Comparison of ENCODE assay signal across 8 cellular contexts in the genomic region with DNA sequence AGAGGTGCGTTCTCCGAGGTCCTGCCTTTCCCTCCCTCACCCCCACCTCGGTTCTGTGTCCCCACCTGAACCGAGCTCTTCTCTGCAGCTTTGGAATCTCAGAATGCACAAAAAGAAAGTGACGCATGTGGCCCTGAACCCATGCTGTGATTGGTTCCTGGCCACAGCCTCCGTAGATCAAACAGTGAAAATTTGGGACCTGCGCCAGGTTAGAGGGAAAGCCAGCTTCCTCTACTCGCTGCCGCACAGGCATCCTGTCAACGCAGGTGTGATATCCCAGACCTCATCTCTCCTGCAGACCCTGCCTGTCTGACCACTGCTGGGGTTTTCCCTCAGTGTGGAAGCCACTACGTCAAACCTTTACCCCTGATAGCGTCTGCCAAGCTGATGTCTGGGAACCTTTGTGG. TPM values are rescaled to one million over a fixed set of nuclear protein-coding genes. Genes with fewer than 3 reads are reported as not detected.
DNase-seq lines count a peak whose midpoint lies in the region; ATAC-seq and TF ChIP-seq lines count a peak whose summit lies in the region.

No MANE protein-coding gene starts in this region.

- no peak for DNase-seq in GM23338 (ENCODE audit: low spot score)
- DNase-seq in activated CD4-positive, alpha-beta T cell treated with anti-CD3 and anti-CD28 coated beads for 4 hours: peak; percentile 51
- peak; percentile 79 for DNase-seq in prostate gland (ENCODE audit: low spot score)
- no peak for DNase-seq in GM10248 (ENCODE audit: extremely low spot score)
- no peak for DNase-seq in HPDE6-E6E7 (ENCODE audit: extremely low spot score)

- ATAC-seq in GM23338: no peak
- no peak for ATAC-seq in GM21737 (IDR thresholded peaks at IDR 0.05; ENCODE audit: unreplicated experiment)
- ATAC-seq in GM21528 (IDR thresholded peaks at IDR 0.05; ENCODE audit: low FRiP score, unreplicated experiment): no peak

- H3K9me3 ChIP-seq in prostate gland: no peaks in the 10 kb centered on the region

- H3K4me3 Mint-ChIP-seq in GM23338: no peak overlapping the region
- H3K4me3 Mint-ChIP-seq in dendritic cell treated with granulocyte-macrophage colony-stimulating factor and Interleukin-4, amounts not matched to agents 40 ng/mL and 50 ng/mL, for 4 days: no peak overlapping the region

- CTCF ChIA-PET in GM10248 (lab: Yijun Ruan, JAX): interaction anchor here (0.8 to 6.9 kb wide), 12 partner anchors 9 to 359 kb away, joined by 3 to 28 read pairs (median 3); a partner anchor contains a TSS

- no peaks in the 10 kb centered on the region for H3K9me3 Mint-ChIP-seq in GM23338
- no peaks in the 10 kb centered on the region for H3K9me3 Mint-ChIP-seq in dendritic cell treated with granulocyte-macrophage colony-stimulating factor and Interleukin-4, amounts not matched to agents 40 ng/mL and 50 ng/mL, for 4 days

- H3K27me3 ChIP-seq in GM23338 (ENCODE audit: insufficient read depth) (no peaks in the 10 kb centered on the region), prostate gland (replicated peaks; ENCODE audit: insufficient read depth) (no peaks in the 10 kb centered on the region)

- no peaks in the 10 kb centered on the region for H3K9me2 ChIP-seq in GM23338 (ENCODE audit: insufficient read depth)

- H3K36me3 Mint-ChIP-seq in GM23338 (ENCODE audit: low read depth): peaks cover 42% of the 10 kb centered on the region
- peaks cover 91% of the 10 kb centered on the region for H3K36me3 Mint-ChIP-seq in dendritic cell treated with granulocyte-macrophage colony-stimulating factor and Interleukin-4, amounts not matched to agents 40 ng/mL and 50 ng/mL, for 4 days (ENCODE audit: low read depth)

- peak overlapping the region; percentile 24 for H3K27ac Mint-ChIP-seq in GM23338
- H3K27ac Mint-ChIP-seq in dendritic cell treated with granulocyte-macrophage colony-stimulating factor and Interleukin-4, amounts not matched to agents 40 ng/mL and 50 ng/mL, for 4 days: peak overlapping the region; percentile 39

- POLR2A ChIA-PET in GM10248 (lab: Yijun Ruan, JAX): no interaction called here

- intact Hi-C loops in dendritic cell treated with granulocyte-macrophage colony-stimulating factor and Interleukin-4, amounts not matched to agents 40 ng/mL and 50 ng/mL, for 4 days (cut with micrococcal nuclease): loop anchor here (5.0 kb wide), 1 partner anchor 38 kb away; a partner anchor contains a TSS
- intact Hi-C loops in prostate gland (cut with DNase I): no loop called here

- no peak overlapping the region for H3K4me2 ChIP-seq in GM23338

- TF ChIP-seq CTCF in GM23338 (conservative IDR thresholded peaks at IDR 0.05; ENCODE audit: low read depth in 2 of 2): no peak
- no peak for TF ChIP-seq CTCF in prostate gland (IDR thresholded peaks at IDR 0.05)
- no peak for TF ChIP-seq CTCF in GM10248 (IDR thresholded peaks at IDR 0.05; ENCODE audit: control extremely low read depth, extremely low read depth, low read depth, missing control alignments)

- peaks cover 16% of the 10 kb centered on the region for H3K36me3 ChIP-seq in GM23338 (ENCODE audit: insufficient read depth)
- H3K36me3 ChIP-seq in prostate gland: peaks cover 0 to 3% of the 10 kb centered on the region in 2 donors

- no peak overlapping the region for H2AFZ ChIP-seq in GM23338

- TF ChIP-seq POLR2A in prostate gland (IDR thresholded peaks at IDR 0.05): no peak

- H3F3A ChIP-seq in GM23338 (replicated peaks; ENCODE audit: low read depth): peaks cover 13% of the 10 kb centered on the region; the same call in 1 of the 2 replicates

- peak overlapping the region; percentile 45; the same call in 1 of the 2 replicates for H3K27ac ChIP-seq in GM23338 (ENCODE audit: low read depth)
- H3K27ac ChIP-seq in prostate gland: peak overlapping the region; percentile 39 to 58

- H3K4me1 Mint-ChIP-seq in GM23338: peaks cover 12% of the 10 kb centered on the region; the same call in 2 of the 3 replicates
- H3K4me1 Mint-ChIP-seq in dendritic cell treated with granulocyte-macrophage colony-stimulating factor and Interleukin-4, amounts not matched to agents 40 ng/mL and 50 ng/mL, for 4 days (ENCODE audit: low read depth): peaks cover 24% of the 10 kb centered on the region

- H3K4me1 ChIP-seq in GM23338 (ENCODE audit: insufficient read depth) (no peaks in the 10 kb centered on the region), prostate gland (replicated peaks) (no peaks in the 10 kb centered on the region)

- no peak overlapping the region for H3K4me3 ChIP-seq in GM23338
- H3K4me3 ChIP-seq in prostate gland: peak overlapping the region; percentile 13 to 29

- WGBS in prostate gland: 17% methylated on average over 12 of the region's 12 CpGs

- peaks cover 7% of the 10 kb centered on the region for H3K27me3 Mint-ChIP-seq in GM23338 (ENCODE audit: insufficient read depth, low read depth, poor library complexity)
- no peaks in the 10 kb centered on the region for H3K27me3 Mint-ChIP-seq in dendritic cell treated with granulocyte-macrophage colony-stimulating factor and Interleukin-4, amounts not matched to agents 40 ng/mL and 50 ng/mL, for 4 days

- H3K79me2 ChIP-seq in GM23338 (replicated peaks; ENCODE audit: insufficient read depth): no peaks in the 10 kb centered on the region

- no peaks in the 10 kb centered on the region; the same call in none of the 2 replicates for H4K20me1 ChIP-seq in GM23338 (replicated peaks; ENCODE audit: insufficient read depth)

TF ChIP-seq in GM23338, 12 proteins besides CTCF, POLR2A, EP300 and RAD21:
- TF ChIP-seq ZNF114 (CRISPR knock-in tag; IDR thresholded peaks at IDR 0.05) (no peak), EZH2 (IDR thresholded peaks at IDR 0.05; ENCODE audit: low read depth, unreplicated experiment) (no peak), POLR2AphosphoS5 (IDR thresholded peaks at IDR 0.05; ENCODE audit: low read depth) (no peak), CREB1 (CRISPR knock-in tag; IDR thresholded peaks at IDR 0.05; ENCODE audit: low read depth) (no peak), ZNF331 (CRISPR knock-in tag; IDR thresholded peaks at IDR 0.05; ENCODE audit: low read depth) (no peak), EZH2phosphoT487 (IDR thresholded peaks at IDR 0.05; ENCODE audit: unreplicated experiment) (no peak), JUNB (IDR thresholded peaks at IDR 0.05; ENCODE audit: unreplicated experiment) (no peak), STAT1 (IDR thresholded peaks at IDR 0.05; ENCODE audit: unreplicated experiment) (no peak)
- TF ChIP-seq, protein P1, sequence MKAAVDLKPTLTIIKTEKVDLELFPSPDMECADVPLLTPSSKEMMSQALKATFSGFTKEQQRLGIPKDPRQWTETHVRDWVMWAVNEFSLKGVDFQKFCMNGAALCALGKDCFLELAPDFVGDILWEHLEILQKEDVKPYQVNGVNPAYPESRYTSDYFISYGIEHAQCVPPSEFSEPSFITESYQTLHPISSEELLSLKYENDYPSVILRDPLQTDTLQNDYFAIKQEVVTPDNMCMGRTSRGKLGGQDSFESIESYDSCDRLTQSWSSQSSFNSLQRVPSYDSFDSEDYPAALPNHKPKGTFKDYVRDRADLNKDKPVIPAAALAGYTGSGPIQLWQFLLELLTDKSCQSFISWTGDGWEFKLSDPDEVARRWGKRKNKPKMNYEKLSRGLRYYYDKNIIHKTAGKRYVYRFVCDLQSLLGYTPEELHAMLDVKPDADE (IDR thresholded peaks at IDR 0.05): no peak
- TF ChIP-seq, protein P2, sequence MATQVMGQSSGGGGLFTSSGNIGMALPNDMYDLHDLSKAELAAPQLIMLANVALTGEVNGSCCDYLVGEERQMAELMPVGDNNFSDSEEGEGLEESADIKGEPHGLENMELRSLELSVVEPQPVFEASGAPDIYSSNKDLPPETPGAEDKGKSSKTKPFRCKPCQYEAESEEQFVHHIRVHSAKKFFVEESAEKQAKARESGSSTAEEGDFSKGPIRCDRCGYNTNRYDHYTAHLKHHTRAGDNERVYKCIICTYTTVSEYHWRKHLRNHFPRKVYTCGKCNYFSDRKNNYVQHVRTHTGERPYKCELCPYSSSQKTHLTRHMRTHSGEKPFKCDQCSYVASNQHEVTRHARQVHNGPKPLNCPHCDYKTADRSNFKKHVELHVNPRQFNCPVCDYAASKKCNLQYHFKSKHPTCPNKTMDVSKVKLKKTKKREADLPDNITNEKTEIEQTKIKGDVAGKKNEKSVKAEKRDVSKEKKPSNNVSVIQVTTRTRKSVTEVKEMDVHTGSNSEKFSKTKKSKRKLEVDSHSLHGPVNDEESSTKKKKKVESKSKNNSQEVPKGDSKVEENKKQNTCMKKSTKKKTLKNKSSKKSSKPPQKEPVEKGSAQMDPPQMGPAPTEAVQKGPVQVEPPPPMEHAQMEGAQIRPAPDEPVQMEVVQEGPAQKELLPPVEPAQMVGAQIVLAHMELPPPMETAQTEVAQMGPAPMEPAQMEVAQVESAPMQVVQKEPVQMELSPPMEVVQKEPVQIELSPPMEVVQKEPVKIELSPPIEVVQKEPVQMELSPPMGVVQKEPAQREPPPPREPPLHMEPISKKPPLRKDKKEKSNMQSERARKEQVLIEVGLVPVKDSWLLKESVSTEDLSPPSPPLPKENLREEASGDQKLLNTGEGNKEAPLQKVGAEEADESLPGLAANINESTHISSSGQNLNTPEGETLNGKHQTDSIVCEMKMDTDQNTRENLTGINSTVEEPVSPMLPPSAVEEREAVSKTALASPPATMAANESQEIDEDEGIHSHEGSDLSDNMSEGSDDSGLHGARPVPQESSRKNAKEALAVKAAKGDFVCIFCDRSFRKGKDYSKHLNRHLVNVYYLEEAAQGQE (IDR thresholded peaks at IDR 0.05; ENCODE audit: unreplicated experiment): no peak

RNA-seq across cellular contexts. Expression of a gene that starts 13.9 kb away (rescaled TPM):
- total RNA-seq in GM23338 (2014; rRNA removed; shearing (Covaris generic)): 32.1 and 33.5 TPM in 2 replicates
- polyA plus RNA-seq in GM23338 (2016; fragmentation: Nextera tagmentation; extraction: Ambion mirVana): 5.6 and 7.3 TPM in 2 replicates
- 100 to 1,000 TPM in 1 of 2 donors, 10 to 100 TPM in 1; 94.6 to 104 TPM for total RNA-seq in prostate gland

RNA-seq across cellular contexts. Expression of a gene that starts 19.9 kb away (rescaled TPM):
- total RNA-seq in GM23338 (2014; rRNA removed; shearing (Covaris generic)): 62.5 and 63.1 TPM in 2 replicates
- polyA plus RNA-seq in GM23338 (2016; fragmentation: Nextera tagmentation; extraction: Ambion mirVana): 58.7 and 60.2 TPM in 2 replicates
- total RNA-seq in prostate gland: 10 to 100 TPM; 27.4 to 41.3 TPM

RNA-seq across cellular contexts. Expression of a gene that starts 23.1 kb away (rescaled TPM):
- total RNA-seq in GM23338 (2014; rRNA removed; shearing (Covaris generic)): 23.7 and 23.8 TPM in 2 replicates
- 16.5 and 17.5 TPM in 2 replicates for polyA plus RNA-seq in GM23338 (2016; fragmentation: Nextera tagmentation; extraction: Ambion mirVana)
- 10 to 100 TPM; 31.8 to 34.2 TPM for total RNA-seq in prostate gland

RNA-seq across cellular contexts. Expression of a gene that starts 35.3 kb away (rescaled TPM):
- total RNA-seq in GM23338 (2014; rRNA removed; shearing (Covaris generic)): 33.3 and 43.8 TPM in 2 replicates
- 12.5 and 13.4 TPM in 2 replicates for polyA plus RNA-seq in GM23338 (2016; fragmentation: Nextera tagmentation; extraction: Ambion mirVana)
- total RNA-seq in prostate gland: 10 to 100 TPM; 53.6 to 87.3 TPM

RNA-seq across cellular contexts. Expression of a gene that starts 48.4 kb away (rescaled TPM):
- total RNA-seq in GM23338 (2014; rRNA removed; shearing (Covaris generic)): 66.5 and 72.1 TPM in 2 replicates
- polyA plus RNA-seq in GM23338 (2016; fragmentation: Nextera tagmentation; extraction: Ambion mirVana): 38.8 and 39.6 TPM in 2 replicates
- 10 to 100 TPM; 38.3 to 92.3 TPM for total RNA-seq in prostate gland

Comparison
In these comparisons a context has a peak if more than half of its experiments do, and no peak if none do; other contexts are left out.
1. DNase-seq: peak in activated CD4-positive, alpha-beta T cell treated with anti-CD3 and anti-CD28 coated beads for 4 hours (2 of 2) and prostate gland (single experiment); none in GM23338 (single experiment), GM10248 (single experiment) and HPDE6-E6E7 (single experiment).